ENCODE assay signal across 25 cellular contexts in the genomic region with DNA sequence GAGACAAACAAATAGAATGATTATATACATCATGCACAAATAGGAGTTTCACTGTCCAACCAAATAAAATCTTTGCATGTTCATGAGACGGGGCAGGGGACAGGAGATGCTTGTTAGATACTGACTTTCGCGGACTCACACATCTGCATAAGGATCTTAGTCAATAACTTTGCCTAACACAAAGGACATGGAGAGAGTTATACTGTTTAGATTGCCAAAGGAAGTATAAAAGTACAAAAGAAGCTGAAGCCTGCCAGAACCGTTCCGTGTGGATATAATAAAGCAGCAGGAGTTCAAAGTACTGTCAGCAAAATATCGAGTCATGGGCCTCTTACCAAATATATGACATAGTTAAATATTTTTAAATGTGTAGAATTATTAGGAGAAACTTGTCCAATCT.
DNase-seq lines count a peak whose midpoint lies in the region; ATAC-seq and TF ChIP-seq lines count a peak whose summit lies in the region.
"Had no signal": no experiment of that assay in that cellular context is flagged by ENCODE, and none has a peak within 500 bp of the region (broad histone marks: within the 10 kb centered on the region; RNA-seq: fewer than 3 reads in every experiment).

No MANE protein-coding gene starts in this region.

- no peak overlapping the region for H3K4me2 ChIP-seq in mesenchymal stem cell (ENCODE audit: low read length, poor library complexity, severe bottlenecking)

- no peak overlapping the region for H3K14ac ChIP-seq in mesenchymal stem cell (ENCODE audit: low read length in 2 of 2)

- no TSS peak for BruUV-seq in A673 (replicated peaks; lab: Mats Ljungman, UMichigan)

- no peak overlapping the region for H2BK120ac ChIP-seq in mesenchymal stem cell (ENCODE audit: low read depth, low read length)

- H2BK15ac ChIP-seq in mesenchymal stem cell (ENCODE audit: low read depth, poor library complexity, severe bottlenecking), result no peak overlapping the region

- peak overlapping the region; percentile 25 for H2BK5ac ChIP-seq in mesenchymal stem cell (ENCODE audit: low read depth, low read length, poor library complexity, severe bottlenecking)

- no peaks in the 10 kb centered on the region for H3K9me3 Mint-ChIP-seq in chondrocyte (ENCODE audit: low read depth)
- H3K9me3 Mint-ChIP-seq: neural crest cell had no signal

- no peaks in the 10 kb centered on the region for H3K36me3 Mint-ChIP-seq in chondrocyte (ENCODE audit: low read depth)
- H3K36me3 Mint-ChIP-seq: activated naive CD8-positive, alpha-beta T cell; IgD-negative memory B cell had no signal

- no peak overlapping the region for H3K4me3 ChIP-seq in A673 (ENCODE audit: low read depth, low read length, poor library complexity, severe bottlenecking)
- H3K4me3 ChIP-seq in mesenchymal stem cell (ENCODE audit: insufficient read depth in 1 of 2, low read depth in 1 of 2, low read length in 2 of 2), result no peak overlapping the region
- H3K4me3 ChIP-seq: ascending aorta, testis had no signal

- H4K8ac ChIP-seq in mesenchymal stem cell (ENCODE audit: low read length), result no peak overlapping the region

- TF ChIP-seq CTCF in A673 (conservative IDR thresholded peaks at IDR 0.05; ENCODE audit: low read depth, low read length), result no peak
- TF ChIP-seq CTCF in chondrocyte (IDR thresholded peaks at IDR 0.05), result no peak

- WGBS in mesenchymal stem cell, result 63% methylated on average over 5 of the region's 6 CpGs

- no peaks in the 10 kb centered on the region for H3K36me3 ChIP-seq in A673 (ENCODE audit: insufficient read depth, low read length, poor library complexity, severe bottlenecking)
- no peaks in the 10 kb centered on the region for H3K36me3 ChIP-seq in mesenchymal stem cell (ENCODE audit: control insufficient read depth in 1 of 2, insufficient read depth in 2 of 2, low read depth in 1 of 2, low read length in 2 of 2)
- H3K36me3 ChIP-seq: ascending aorta had no signal

- H3K4me3 Mint-ChIP-seq in chondrocyte (ENCODE audit: unreplicated experiment), result no peak overlapping the region
- H3K4me3 Mint-ChIP-seq: activated CD8-positive, alpha-beta T cell treated with anti-CD3 and anti-CD28 coated beads for 36 hours; activated naive CD8-positive, alpha-beta T cell; B cell; IgD-negative memory B cell; neural crest cell had no signal

- no peak overlapping the region for H2AK5ac ChIP-seq in mesenchymal stem cell (ENCODE audit: low read length, severe bottlenecking)

- no peak overlapping the region for H2AFZ ChIP-seq in mesenchymal stem cell (ENCODE audit: low read depth, low read length)

- POLR2A ChIA-PET in A673 (lab: Charles Lee; ENCODE audit: low non-redundant PET), result no interaction called here

- H3K4ac ChIP-seq in mesenchymal stem cell (ENCODE audit: low read depth in 1 of 2, low read length in 2 of 2), result no peak overlapping the region

- peak overlapping the region; percentile 63 for H3K27ac Mint-ChIP-seq in chondrocyte (ENCODE audit: unreplicated experiment)
- H3K27ac Mint-ChIP-seq: activated CD8-positive, alpha-beta T cell treated with anti-CD3 and anti-CD28 coated beads for 36 hours; activated naive CD8-positive, alpha-beta T cell; B cell; IgD-negative memory B cell had no signal

- no peak overlapping the region for H3K9ac ChIP-seq in mesenchymal stem cell (ENCODE audit: low read length)

- intact Hi-C loops in A673 (cut with micrococcal nuclease; ENCODE audit: unreplicated experiment), result no loop called here

- H3K27me3 Mint-ChIP-seq in chondrocyte (ENCODE audit: low read depth), result no peaks in the 10 kb centered on the region
- H3K27me3 Mint-ChIP-seq: activated CD8-positive, alpha-beta T cell treated with anti-CD3 and anti-CD28 coated beads for 36 hours; activated naive CD8-positive, alpha-beta T cell; B cell; IgD-negative memory B cell had no signal

- H3K18ac ChIP-seq in mesenchymal stem cell (ENCODE audit: low read depth in 1 of 2, low read length in 2 of 2), result no peak overlapping the region

- peaks cover 21% of the 10 kb centered on the region for H3K4me1 Mint-ChIP-seq in chondrocyte (ENCODE audit: low read depth)
- H3K4me1 Mint-ChIP-seq: B cell, IgD-negative memory B cell, neural crest cell had no signal

- H3K27me3 ChIP-seq in A673 (replicated peaks; ENCODE audit: insufficient read depth, low read depth, low read length, poor library complexity) (no peaks in the 10 kb centered on the region), mesenchymal stem cell (ENCODE audit: control insufficient read depth in 1 of 2, insufficient read depth in 1 of 2, low read length in 2 of 2) (no peaks in the 10 kb centered on the region)
- H3K27me3 ChIP-seq: ascending aorta, testis had no signal

- no peaks in the 10 kb centered on the region for H3K79me1 ChIP-seq in mesenchymal stem cell (replicated peaks; ENCODE audit: low read length, poor library complexity, severe bottlenecking)

- no peak for ATAC-seq in GM19351 (IDR thresholded peaks at IDR 0.05; ENCODE audit: unreplicated experiment)
- ATAC-seq in GM21367 (IDR thresholded peaks at IDR 0.05; ENCODE audit: unreplicated experiment), result no peak
- ATAC-seq: activated CD8-positive, alpha-beta T cell treated with anti-CD3 and anti-CD28 coated beads for 36 hours; sciatic nerve had no signal

- CTCF ChIA-PET in A673 (lab: Charles Lee), result no interaction called here

- H4K91ac ChIP-seq in mesenchymal stem cell (ENCODE audit: low read length), result no peak overlapping the region

- H3K27ac ChIP-seq in A673 (ENCODE audit: low read depth, low read length, poor library complexity, severe bottlenecking), result no peak overlapping the region
- peak overlapping the region; percentile 56 for H3K27ac ChIP-seq in mesenchymal stem cell (ENCODE audit: low read length, poor library complexity, severe bottlenecking)
- H3K27ac ChIP-seq: ascending aorta, testis had no signal

- no peaks in the 10 kb centered on the region for H3K9me3 ChIP-seq in A673 (ENCODE audit: low read depth, low read length, poor library complexity, severe bottlenecking)
- H3K9me3 ChIP-seq in mesenchymal stem cell (ENCODE audit: control insufficient read depth, low read length), result peaks cover 7% of the 10 kb centered on the region
- H3K9me3 ChIP-seq: ascending aorta, testis had no signal

- H3K4me1 ChIP-seq in A673 (ENCODE audit: insufficient read depth, low read length, poor library complexity, severe bottlenecking), result peaks cover 6% of the 10 kb centered on the region
- no peaks in the 10 kb centered on the region for H3K4me1 ChIP-seq in mesenchymal stem cell (ENCODE audit: control insufficient read depth, insufficient read depth, low read depth, low read length)
- H3K4me1 ChIP-seq: ascending aorta, testis had no signal

- H3K23ac ChIP-seq in mesenchymal stem cell (ENCODE audit: low read length in 2 of 2), result no peak overlapping the region

- peak; percentile 71 for DNase-seq in A673 (ENCODE audit: low spot score)
- peak; percentile 30 for DNase-seq in NCI-H69 (lab: John Stamatoyannopoulos, UW)
- no peak for DNase-seq in chondrocyte (ENCODE audit: low spot score)
- peak; percentile 5 for DNase-seq in mesenchymal stem cell
- DNase-seq in activated T-cell treated with anti-CD3 and anti-CD28 coated beads, Interleukin-2, amount 50 U/mL, for 1 hour, result no peak
- no peak for DNase-seq in NCI-H345 treated with DMSO at 0.1 percent for 48 hours (lab: John Stamatoyannopoulos, UW; ENCODE audit: unreplicated experiment)
- DNase-seq: activated CD4-positive, alpha-beta T cell treated with anti-CD3 and anti-CD28 coated beads for 1 hour; activated CD8-positive, alpha-beta T cell treated with anti-CD3 and anti-CD28 coated beads for 36 hours; activated effector memory CD4-positive, alpha-beta T cell treated with Interleukin-2 at 50 U/mL for 16 hours; effector CD4-positive, alpha-beta T cell; erythroblast; GDM1; NCI-H1092; NCI-H1930; stimulated activated naive CD4-positive, alpha-beta T cell treated with Interleukin-2 at 50 U/mL for 16 hours; T-helper 2 cell; testis had no signal

- no peak overlapping the region for H2BK12ac ChIP-seq in mesenchymal stem cell (ENCODE audit: low read length in 2 of 2)

Comparison
In these comparisons a context has a peak if more than half of its experiments do, and no peak if none do; other contexts are left out.
1. DNase-seq: peak in A673 (single experiment), NCI-H69 (single experiment) and mesenchymal stem cell (single experiment); none in chondrocyte (single experiment), activated T-cell treated with anti-CD3 and anti-CD28 coated beads, Interleukin-2, amount 50 U/mL, for 1 hour (single experiment) and NCI-H345 treated with DMSO at 0.1 percent for 48 hours (single experiment).